In the genomic region with DNA sequence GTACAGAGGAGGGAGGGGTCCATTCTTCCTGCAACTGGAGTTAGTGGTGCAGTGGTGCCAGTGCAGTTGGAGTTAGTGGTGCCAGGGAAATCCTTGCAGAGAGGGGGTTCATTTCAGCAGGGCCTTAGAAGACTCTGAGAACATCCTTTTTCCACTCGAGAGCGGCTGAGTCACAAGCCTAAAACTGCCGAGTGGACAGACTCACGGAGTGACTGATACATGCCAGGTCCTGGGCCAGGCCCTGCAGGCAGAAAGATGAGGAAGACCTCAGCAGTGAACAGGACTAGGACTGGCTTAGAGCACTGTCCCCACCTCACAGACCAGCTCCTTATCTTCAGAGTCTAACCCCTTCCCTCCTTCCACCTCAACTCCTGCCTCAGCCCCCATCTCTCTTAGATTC, we compare ENCODE assay signal across 14 cellular contexts. TPM values are rescaled to one million over a fixed set of nuclear protein-coding genes. Genes with fewer than 3 reads are reported as not detected.
DNase-seq lines count a peak whose midpoint lies in the region; ATAC-seq and TF ChIP-seq lines count a peak whose summit lies in the region.
"Had no signal": no experiment of that assay in that cellular context is flagged by ENCODE, and none has a peak within 500 bp of the region (broad histone marks: within the 10 kb centered on the region; RNA-seq: fewer than 3 reads in every experiment).

No MANE protein-coding gene starts in this region.

- H3K18ac ChIP-seq in mesenchymal stem cell (ENCODE audit: low read depth in 1 of 2, low read length in 2 of 2): no peak overlapping the region

- peak overlapping the region; percentile 38 to 90 (median 57) for H3K27ac Mint-ChIP-seq in CD4-positive, CD25-positive, alpha-beta regulatory T cell
- H3K27ac Mint-ChIP-seq in endothelial cell (ENCODE audit: unreplicated experiment): no peak overlapping the region
- H3K27ac Mint-ChIP-seq: CD4-positive, alpha-beta T cell; neural progenitor cell had no signal

- peak overlapping the region in 1 of 2 experiments; percentile 12 for H3K14ac ChIP-seq in mesenchymal stem cell (ENCODE audit: low read length in 2 of 2)

- no peak overlapping the region for H2AK5ac ChIP-seq in mesenchymal stem cell (ENCODE audit: low read length, severe bottlenecking)

- H3K4me2 ChIP-seq in KMS-11 (peak overlapping the region; percentile 36; the same call in 1 of the 2 replicates), mesenchymal stem cell (ENCODE audit: low read length, poor library complexity, severe bottlenecking) (no peak overlapping the region)
- H3K4me2 ChIP-seq: neural progenitor cell had no signal

- TF ChIP-seq CTCF in KMS-11 (conservative IDR thresholded peaks at IDR 0.05; ENCODE audit: low read depth, low read length): no peak
- no peak for TF ChIP-seq CTCF in endothelial cell (IDR thresholded peaks at IDR 0.05; ENCODE audit: unreplicated experiment)

- DNase-seq in CD4-positive, CD25-positive, alpha-beta regulatory T cell: no peak
- DNase-seq in endothelial cell (ENCODE audit: low spot score) (no peak), mesenchymal stem cell (peak; percentile 50), NCI-H2196 treated with DMSO at 0.1 percent for 48 hours (lab: John Stamatoyannopoulos, UW; ENCODE audit: unreplicated experiment) (no peak), cortex of kidney (lab: John Stamatoyannopoulos, UW) (no peak), GF-D8 (lab: John Stamatoyannopoulos, UW) (no peak), SW 1271 (lab: John Stamatoyannopoulos, UW) (no peak)
- DNase-seq: CD4-positive, alpha-beta T cell; effector CD4-positive, alpha-beta T cell; GOT3; left colon; NCI-H2081 treated with DMSO at 0.1 percent for 48 hours had no signal

- peaks cover 27% of the 10 kb centered on the region for H3K36me3 ChIP-seq in CD4-positive, CD25-positive, alpha-beta regulatory T cell (ENCODE audit: control insufficient read depth, insufficient read depth, low read length)
- H3K36me3 ChIP-seq in KMS-11 (ENCODE audit: insufficient read depth): no peaks in the 10 kb centered on the region
- H3K36me3 ChIP-seq in mesenchymal stem cell (ENCODE audit: control insufficient read depth in 1 of 2, insufficient read depth in 2 of 2, low read depth in 1 of 2, low read length in 2 of 2): peaks cover 55 to 74% of the 10 kb centered on the region in 2 experiments
- H3K36me3 ChIP-seq: neural progenitor cell had no signal

- ATAC-seq in CD4-positive, CD25-positive, alpha-beta regulatory T cell (ENCODE audit: low read depth in 2 of 2): no peak
- ATAC-seq: left colon had no signal

- H2AFZ ChIP-seq in KMS-11 (ENCODE audit: low read depth) (no peak overlapping the region), mesenchymal stem cell (ENCODE audit: low read depth, low read length) (no peak overlapping the region)
- H2AFZ ChIP-seq: neural progenitor cell had no signal

- no peak overlapping the region for H3K4me3 Mint-ChIP-seq in CD4-positive, CD25-positive, alpha-beta regulatory T cell
- H3K4me3 Mint-ChIP-seq in endothelial cell (ENCODE audit: unreplicated experiment): peak overlapping the region; percentile 49
- H3K4me3 Mint-ChIP-seq: CD4-positive, alpha-beta T cell; neural progenitor cell had no signal

- H2BK5ac ChIP-seq in mesenchymal stem cell (ENCODE audit: low read depth, low read length, poor library complexity, severe bottlenecking): no peak overlapping the region

- no peaks in the 10 kb centered on the region for H3K27me3 Mint-ChIP-seq in CD4-positive, CD25-positive, alpha-beta regulatory T cell
- H3K27me3 Mint-ChIP-seq in endothelial cell (ENCODE audit: unreplicated experiment): peaks cover 10% of the 10 kb centered on the region
- H3K27me3 Mint-ChIP-seq: CD4-positive, alpha-beta T cell had no signal

- H3K27me3 ChIP-seq in CD4-positive, CD25-positive, alpha-beta regulatory T cell (ENCODE audit: control insufficient read depth, insufficient read depth, low read length): no peaks in the 10 kb centered on the region
- H3K27me3 ChIP-seq in KMS-11 (ENCODE audit: insufficient read depth, low read depth) (no peaks in the 10 kb centered on the region), mesenchymal stem cell (ENCODE audit: control insufficient read depth in 1 of 2, insufficient read depth in 1 of 2, low read length in 2 of 2) (no peaks in the 10 kb centered on the region)
- H3K27me3 ChIP-seq: neural progenitor cell had no signal

- H3K79me1 ChIP-seq in mesenchymal stem cell (replicated peaks; ENCODE audit: low read length, poor library complexity, severe bottlenecking): peaks cover 3% of the 10 kb centered on the region

- H3K36me3 Mint-ChIP-seq in CD4-positive, CD25-positive, alpha-beta regulatory T cell: peaks cover 18% of the 10 kb centered on the region
- H3K36me3 Mint-ChIP-seq in endothelial cell (ENCODE audit: low read depth, unreplicated experiment): peaks cover 85% of the 10 kb centered on the region

- H3K4me1 Mint-ChIP-seq in CD4-positive, CD25-positive, alpha-beta regulatory T cell: peaks cover 11 to 15% (median 13%) of the 10 kb centered on the region in 4 donors
- H3K4me1 Mint-ChIP-seq in endothelial cell (ENCODE audit: unreplicated experiment): peaks cover 35% of the 10 kb centered on the region

- H2BK15ac ChIP-seq in mesenchymal stem cell (ENCODE audit: low read depth, poor library complexity, severe bottlenecking): no peak overlapping the region

- 30% methylated on average over 4 of the region's 4 CpGs for WGBS in mesenchymal stem cell

- H4K8ac ChIP-seq in mesenchymal stem cell (ENCODE audit: low read length): no peak overlapping the region

- H3K9me3 Mint-ChIP-seq in CD4-positive, CD25-positive, alpha-beta regulatory T cell: no peaks in the 10 kb centered on the region
- H3K9me3 Mint-ChIP-seq in endothelial cell (ENCODE audit: unreplicated experiment): no peaks in the 10 kb centered on the region
- H3K9me3 Mint-ChIP-seq: CD4-positive, alpha-beta T cell; neural progenitor cell had no signal

- H3K23ac ChIP-seq in mesenchymal stem cell (ENCODE audit: low read length in 2 of 2): peak overlapping the region in 1 of 2 experiments; percentile 17

- no peaks in the 10 kb centered on the region for H4K20me1 ChIP-seq in KMS-11 (ENCODE audit: insufficient read depth)

- peak overlapping the region; percentile 0 for H3K4me3 ChIP-seq in CD4-positive, CD25-positive, alpha-beta regulatory T cell (ENCODE audit: low read depth, low read length)
- H3K4me3 ChIP-seq in KMS-11 (IDR thresholded peaks at IDR 0.05; ENCODE audit: insufficient read depth, low read depth, low read length) (no peak overlapping the region), mesenchymal stem cell (ENCODE audit: insufficient read depth in 1 of 2, low read depth in 1 of 2, low read length in 2 of 2) (peak overlapping the region in 1 of 2 experiments; percentile 20)
- H3K4me3 ChIP-seq: neural progenitor cell had no signal

- H2BK12ac ChIP-seq in mesenchymal stem cell (ENCODE audit: low read length in 2 of 2): peak overlapping the region in 1 of 2 experiments; percentile 50

- H3K27ac ChIP-seq in CD4-positive, CD25-positive, alpha-beta regulatory T cell (ENCODE audit: insufficient read depth, low read length, poor library complexity, severe bottlenecking): no peak overlapping the region
- H3K27ac ChIP-seq in KMS-11 (no peak overlapping the region), mesenchymal stem cell (ENCODE audit: low read length, poor library complexity, severe bottlenecking) (no peak overlapping the region)
- H3K27ac ChIP-seq: neural progenitor cell had no signal

- H3K4ac ChIP-seq in mesenchymal stem cell (ENCODE audit: low read depth in 1 of 2, low read length in 2 of 2): peak overlapping the region in 1 of 2 experiments; percentile 44

- H3K79me2 ChIP-seq in KMS-11 (ENCODE audit: insufficient read depth, low read depth): no peaks in the 10 kb centered on the region

- no peak overlapping the region for H4K91ac ChIP-seq in mesenchymal stem cell (ENCODE audit: low read length)

- H3K9ac ChIP-seq in KMS-11: no peak overlapping the region
- peak overlapping the region; percentile 56 for H3K9ac ChIP-seq in mesenchymal stem cell (ENCODE audit: low read length)
- H3K9ac ChIP-seq: neural progenitor cell had no signal

- no peaks in the 10 kb centered on the region for H3K9me3 ChIP-seq in CD4-positive, CD25-positive, alpha-beta regulatory T cell (ENCODE audit: control insufficient read depth in 2 of 2, low read length in 2 of 2)
- H3K9me3 ChIP-seq in mesenchymal stem cell (ENCODE audit: control insufficient read depth, low read length): no peaks in the 10 kb centered on the region

- no peak overlapping the region for H2BK120ac ChIP-seq in mesenchymal stem cell (ENCODE audit: low read depth, low read length)

- H3K4me1 ChIP-seq in CD4-positive, CD25-positive, alpha-beta regulatory T cell (ENCODE audit: control insufficient read depth, insufficient read depth, low read length, poor library complexity, severe bottlenecking): peaks cover 13% of the 10 kb centered on the region
- peaks cover 14% of the 10 kb centered on the region for H3K4me1 ChIP-seq in KMS-11 (ENCODE audit: low read depth, poor library complexity, severe bottlenecking)
- peaks cover 6% of the 10 kb centered on the region for H3K4me1 ChIP-seq in mesenchymal stem cell (ENCODE audit: control insufficient read depth, insufficient read depth, low read depth, low read length)

RNA-seq across cellular contexts. Expression of gene IKBKE, which starts 12.9 kb away (rescaled TPM):
- 78.3 TPM for total RNA-seq in CD4-positive, CD25-positive, alpha-beta regulatory T cell
- 10 to 100 TPM; 55.3 to 87.4 (median 68.3) TPM for polyA plus RNA-seq in CD4-positive, CD25-positive, alpha-beta regulatory T cell
- 20.9 TPM for total RNA-seq in endothelial cell (ENCODE audit: unreplicated experiment)
- 15.5 TPM for polyA plus RNA-seq in mesenchymal stem cell (2013, experiment 1 of 2)
- polyA plus RNA-seq in mesenchymal stem cell (2013, experiment 2 of 2): 15.3 TPM

RNA-seq across cellular contexts. Expression of gene RASSF5, which starts 49.9 kb away (rescaled TPM):
- total RNA-seq in CD4-positive, CD25-positive, alpha-beta regulatory T cell: 158 TPM
- 100 to 1,000 TPM; 224 to 258 (median 231) TPM for polyA plus RNA-seq in CD4-positive, CD25-positive, alpha-beta regulatory T cell
- 1.2 TPM for total RNA-seq in endothelial cell (ENCODE audit: unreplicated experiment)
- polyA plus RNA-seq in mesenchymal stem cell (2013, experiment 1 of 2): 0.93 TPM
- 1.2 TPM for polyA plus RNA-seq in mesenchymal stem cell (2013, experiment 2 of 2)

Comparison
In these comparisons a context has a peak if more than half of its experiments do, and no peak if none do; other contexts are left out.
1. RNA of gene RASSF5, which starts 49.9 kb away (total RNA-seq): 158 TPM in CD4-positive, CD25-positive, alpha-beta regulatory T cell (single experiment); 1.2 TPM in endothelial cell (single experiment); every median in the first group is over 10 times any median in the second.